In the genomic region with DNA sequence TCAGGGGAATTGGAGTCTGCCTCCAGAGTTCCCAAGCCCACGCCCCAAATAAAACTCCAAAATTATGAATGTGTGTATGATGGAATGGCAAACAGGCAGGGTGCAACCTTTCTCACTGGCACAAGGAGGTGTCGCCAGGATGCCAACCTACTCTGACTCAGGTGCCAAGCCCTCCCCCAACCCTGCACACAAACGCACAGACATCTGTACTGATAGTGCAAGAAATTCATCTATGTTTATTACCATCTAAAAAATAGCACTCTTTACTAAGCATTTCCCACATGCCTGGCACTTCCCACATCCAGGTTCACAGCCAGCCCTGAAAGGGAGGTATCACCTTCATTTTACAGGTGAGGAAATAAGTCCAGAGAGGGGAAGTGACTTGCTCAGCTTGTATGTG, we compare ENCODE assay signal across 19 cellular contexts. TPM values are rescaled to one million over a fixed set of nuclear protein-coding genes. Genes with fewer than 3 reads are reported as not detected.
"Had no signal": no experiment of that assay in that cellular context is flagged by ENCODE, and none has a peak within 500 bp of the region (broad histone marks: within the 10 kb centered on the region; RNA-seq: fewer than 3 reads in every experiment).

No MANE protein-coding gene starts in this region.

- H3K27ac Mint-ChIP-seq: activated CD4-positive, alpha-beta T cell treated with anti-CD3 and anti-CD28 coated beads, Interleukin-2, amount 10 ng/mL, durations not matched to agents 7 days and 5 days; activated naive CD4-positive, alpha-beta T cell treated with anti-CD3 and anti-CD28 coated beads, Interleukin-2, amount 50 U/mL, for 72 hours; activated T-cell treated with anti-CD3 and anti-CD28 coated beads, Interleukin-2, amount 50 U/mL, for 72 hours; naive B cell; stimulated activated naive CD8-positive, alpha-beta T cell treated with anti-CD3 and anti-CD28 coated beads, Interleukin-15, Interleukin-2, amounts not matched to agents 100 ng/mL and 50 ng/mL, for 24 hours; T-helper 2 cell treated with Interferon-gamma antibody and Interleukin-4, amounts not matched to agents 5 μg/mL and 100 μg/mL, for 36 hours had no signal

- H3K9me3 ChIP-seq: esophagus squamous epithelium, prostate gland, right lobe of liver, upper lobe of left lung had no signal

- H3K4me3 ChIP-seq: cardiac muscle cell, prostate gland, right lobe of liver had no signal

- ATAC-seq: activated naive CD4-positive, alpha-beta T cell treated with anti-CD3 and anti-CD28 coated beads, Interleukin-2, amount 50 U/mL, for 72 hours; activated T-cell treated with anti-CD3 and anti-CD28 coated beads, Interleukin-2, amount 50 U/mL, for 72 hours; right lobe of liver had no signal

- H3K27ac ChIP-seq: cardiac muscle cell, prostate gland, right lobe of liver had no signal

- H3K36me3 Mint-ChIP-seq: activated naive CD4-positive, alpha-beta T cell treated with anti-CD3 and anti-CD28 coated beads, Interleukin-2, amount 50 U/mL, for 72 hours; naive B cell had no signal

- H3K27me3 ChIP-seq: cardiac muscle cell, right lobe of liver, upper lobe of left lung had no signal

- H3K27me3 Mint-ChIP-seq: stimulated activated naive CD8-positive, alpha-beta T cell treated with anti-CD3 and anti-CD28 coated beads, Interleukin-15, Interleukin-2, amounts not matched to agents 100 ng/mL and 50 ng/mL, for 24 hours had no signal

- H3K4me1 Mint-ChIP-seq: naive B cell had no signal

- DNase-seq: activated CD4-positive, alpha-beta T cell treated with anti-CD3 and anti-CD28 coated beads, Interleukin-2, amount 10 ng/mL, durations not matched to agents 7 days and 5 days; activated CD8-positive, alpha-beta memory T cell treated with anti-CD3 and anti-CD28 coated beads, Interleukin-2, amount 50 U/mL, for 48 hours; activated gamma-delta T cell; activated T-cell treated with anti-CD3 and anti-CD28 coated beads, Interleukin-2, amount 50 U/mL, for 72 hours; esophagus squamous epithelium; hippocampal formation; mammary epithelial cell; naive B cell; nucleus accumbens; right lobe of liver; SW 1271; upper lobe of left lung had no signal

- H3K36me3 ChIP-seq: cardiac muscle cell, prostate gland, right lobe of liver, upper lobe of left lung had no signal

- H3K4me1 ChIP-seq: prostate gland, right lobe of liver had no signal

- H3K9me3 Mint-ChIP-seq: activated CD4-positive, alpha-beta T cell treated with anti-CD3 and anti-CD28 coated beads, Interleukin-2, amount 10 ng/mL, durations not matched to agents 7 days and 5 days; activated naive CD4-positive, alpha-beta T cell treated with anti-CD3 and anti-CD28 coated beads, Interleukin-2, amount 50 U/mL, for 72 hours; activated T-cell treated with anti-CD3 and anti-CD28 coated beads, Interleukin-2, amount 50 U/mL, for 72 hours; stimulated activated naive CD8-positive, alpha-beta T cell treated with anti-CD3 and anti-CD28 coated beads, Interleukin-15, Interleukin-2, amounts not matched to agents 100 ng/mL and 50 ng/mL, for 24 hours; T-helper 2 cell treated with Interferon-gamma antibody and Interleukin-4, amounts not matched to agents 5 μg/mL and 100 μg/mL, for 36 hours had no signal

- H3K4me3 Mint-ChIP-seq: activated CD4-positive, alpha-beta T cell treated with anti-CD3 and anti-CD28 coated beads, Interleukin-2, amount 10 ng/mL, durations not matched to agents 7 days and 5 days; activated T-cell treated with anti-CD3 and anti-CD28 coated beads, Interleukin-2, amount 50 U/mL, for 72 hours; naive B cell; stimulated activated naive CD8-positive, alpha-beta T cell treated with anti-CD3 and anti-CD28 coated beads, Interleukin-15, Interleukin-2, amounts not matched to agents 100 ng/mL and 50 ng/mL, for 24 hours; T-helper 2 cell treated with Interferon-gamma antibody and Interleukin-4, amounts not matched to agents 5 μg/mL and 100 μg/mL, for 36 hours had no signal

RNA-seq across cellular contexts. Expression of gene PLA2G3, which starts 1.2 kb away (rescaled TPM):
- total RNA-seq: activated CD4-positive, alpha-beta T cell treated with anti-CD3 and anti-CD28 coated beads, Interleukin-2, amount 10 ng/mL, durations not matched to agents 7 days and 5 days; activated naive CD4-positive, alpha-beta T cell treated with anti-CD3 and anti-CD28 coated beads, Interleukin-2, amount 50 U/mL, for 72 hours; activated T-cell treated with anti-CD3 and anti-CD28 coated beads, Interleukin-2, amount 50 U/mL, for 72 hours; glomerular endothelial cell; mammary epithelial cell; mononuclear cell; right lobe of liver had no signal
- polyA plus RNA-seq: mammary epithelial cell had no signal

RNA-seq across cellular contexts. Expression of gene INPP5J, which starts 16.3 kb away (rescaled TPM):
- total RNA-seq: activated CD4-positive, alpha-beta T cell treated with anti-CD3 and anti-CD28 coated beads, Interleukin-2, amount 10 ng/mL, durations not matched to agents 7 days and 5 days; mononuclear cell had no signal
